12 cellular contexts compared by ENCODE assay signal in genomic region chr4:80322716-80323115, GRCh38. TPM values are rescaled to one million over a fixed set of nuclear protein-coding genes. Genes with fewer than 3 reads are reported as not detected.
A peak's percentile ranks its signal among the peaks of the same experiment; 100 is the strongest.
DNase-seq lines count a peak whose midpoint lies in the region; ATAC-seq and TF ChIP-seq lines count a peak whose summit lies in the region.
"Had no signal": no experiment of that assay in that cellular context is flagged by ENCODE, and none has a peak within 500 bp of the region (broad histone marks: within the 10 kb centered on the region; RNA-seq: fewer than 3 reads in every experiment).

No MANE protein-coding gene starts in this region.

- H3K4me1 Mint-ChIP-seq in WTC11 = no peaks in the 10 kb centered on the region
- H3K4me1 Mint-ChIP-seq: brain had no signal

- POLR2A ChIA-PET in WTC11 (lab: Charles Lee) = no interaction called here

- no peak overlapping the region for H3K4me3 Mint-ChIP-seq in WTC11
- H3K4me3 Mint-ChIP-seq: brain had no signal

- H3K9me3 Mint-ChIP-seq in WTC11 = no peaks in the 10 kb centered on the region
- H3K9me3 Mint-ChIP-seq: brain had no signal

- ATAC-seq in WTC11 = peak; percentile 44; the same call in 1 of the 2 replicates
- no peak for ATAC-seq in HG03432 (IDR thresholded peaks at IDR 0.05; ENCODE audit: unreplicated experiment)
- ATAC-seq in GM18868 (IDR thresholded peaks at IDR 0.05; ENCODE audit: unreplicated experiment) = no peak
- ATAC-seq in HG03175 (IDR thresholded peaks at IDR 0.05; ENCODE audit: unreplicated experiment) = no peak

- H3K27ac Mint-ChIP-seq in WTC11 = no peak overlapping the region
- H3K27ac Mint-ChIP-seq: brain had no signal

- TF ChIP-seq CTCF in LNCaP clone FGC (IDR thresholded peaks at IDR 0.05; ENCODE audit: control insufficient read depth, extremely low read depth, insufficient read depth) = peak; percentile 27; the same call in 1 of the 2 replicates
- TF ChIP-seq CTCF in WTC11 (IDR thresholded peaks at IDR 0.05) = no peak

- CTCF ChIA-PET in WTC11 (lab: Charles Lee) = interaction anchor here (0.7 to 1.2 kb wide), 7 partner anchors 9 to 730 kb away, joined by 3 to 9 read pairs (median 4); partner anchors contain the start of gene CFAP299

- H3K27me3 Mint-ChIP-seq in WTC11 (ENCODE audit: low read depth) = no peaks in the 10 kb centered on the region

- no peaks in the 10 kb centered on the region for H3K36me3 Mint-ChIP-seq in WTC11
- H3K36me3 Mint-ChIP-seq: brain had no signal

- H3K4me3 ChIP-seq in LNCaP clone FGC (ENCODE audit: low read depth, low read length) = no peak overlapping the region
- H3K4me3 ChIP-seq: skin epidermis had no signal

- peak; percentile 62 for DNase-seq in EL
- DNase-seq in LNCaP clone FGC (ENCODE audit: low read depth) = no peak
- no peak for DNase-seq in WTC11 (ENCODE audit: low spot score)
- DNase-seq in iris pigment epithelial cell (ENCODE audit: low read depth) = peak; percentile 70
- DNase-seq in stimulated activated naive CD4-positive, alpha-beta T cell treated with Interleukin-2 at 50 U/mL for 16 hours (lab: John Stamatoyannopoulos, UW) = no peak
- DNase-seq: NCI-H1930 had no signal

TF ChIP-seq in WTC11, 78 proteins besides CTCF, POLR2A, EP300 and RAD21:
- TF ChIP-seq RELA (CRISPR knock-in tag; IDR thresholded peaks at IDR 0.05; ENCODE audit: borderline replicate concordance) = no peak
- TF ChIP-seq SMAD4 (CRISPR knock-in tag; IDR thresholded peaks at IDR 0.05) = no peak
- TF ChIP-seq NR3C1 (CRISPR knock-in tag; conservative IDR thresholded peaks at IDR 0.05; ENCODE audit: low read depth) = no peak
- TF ChIP-seq MLX (CRISPR knock-in tag; IDR thresholded peaks at IDR 0.05) = no peak
- no peak for TF ChIP-seq NFYB (CRISPR knock-in tag; conservative IDR thresholded peaks at IDR 0.05; ENCODE audit: low read depth)
- no peak for TF ChIP-seq ELF4 (CRISPR knock-in tag; IDR thresholded peaks at IDR 0.05; ENCODE audit: low read depth)
- TF ChIP-seq, protein P1, sequence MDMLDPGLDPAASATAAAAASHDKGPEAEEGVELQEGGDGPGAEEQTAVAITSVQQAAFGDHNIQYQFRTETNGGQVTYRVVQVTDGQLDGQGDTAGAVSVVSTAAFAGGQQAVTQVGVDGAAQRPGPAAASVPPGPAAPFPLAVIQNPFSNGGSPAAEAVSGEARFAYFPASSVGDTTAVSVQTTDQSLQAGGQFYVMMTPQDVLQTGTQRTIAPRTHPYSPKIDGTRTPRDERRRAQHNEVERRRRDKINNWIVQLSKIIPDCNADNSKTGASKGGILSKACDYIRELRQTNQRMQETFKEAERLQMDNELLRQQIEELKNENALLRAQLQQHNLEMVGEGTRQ (CRISPR knock-in tag; IDR thresholded peaks at IDR 0.05) = no peak
- TF ChIP-seq ZNF416 (CRISPR knock-in tag; IDR thresholded peaks at IDR 0.05) = no peak
- TF ChIP-seq KAT7 (CRISPR knock-in tag; IDR thresholded peaks at IDR 0.05; ENCODE audit: borderline replicate concordance) = no peak
- TF ChIP-seq SOX15 (CRISPR knock-in tag; IDR thresholded peaks at IDR 0.05) = no peak
- TF ChIP-seq, protein P2, sequence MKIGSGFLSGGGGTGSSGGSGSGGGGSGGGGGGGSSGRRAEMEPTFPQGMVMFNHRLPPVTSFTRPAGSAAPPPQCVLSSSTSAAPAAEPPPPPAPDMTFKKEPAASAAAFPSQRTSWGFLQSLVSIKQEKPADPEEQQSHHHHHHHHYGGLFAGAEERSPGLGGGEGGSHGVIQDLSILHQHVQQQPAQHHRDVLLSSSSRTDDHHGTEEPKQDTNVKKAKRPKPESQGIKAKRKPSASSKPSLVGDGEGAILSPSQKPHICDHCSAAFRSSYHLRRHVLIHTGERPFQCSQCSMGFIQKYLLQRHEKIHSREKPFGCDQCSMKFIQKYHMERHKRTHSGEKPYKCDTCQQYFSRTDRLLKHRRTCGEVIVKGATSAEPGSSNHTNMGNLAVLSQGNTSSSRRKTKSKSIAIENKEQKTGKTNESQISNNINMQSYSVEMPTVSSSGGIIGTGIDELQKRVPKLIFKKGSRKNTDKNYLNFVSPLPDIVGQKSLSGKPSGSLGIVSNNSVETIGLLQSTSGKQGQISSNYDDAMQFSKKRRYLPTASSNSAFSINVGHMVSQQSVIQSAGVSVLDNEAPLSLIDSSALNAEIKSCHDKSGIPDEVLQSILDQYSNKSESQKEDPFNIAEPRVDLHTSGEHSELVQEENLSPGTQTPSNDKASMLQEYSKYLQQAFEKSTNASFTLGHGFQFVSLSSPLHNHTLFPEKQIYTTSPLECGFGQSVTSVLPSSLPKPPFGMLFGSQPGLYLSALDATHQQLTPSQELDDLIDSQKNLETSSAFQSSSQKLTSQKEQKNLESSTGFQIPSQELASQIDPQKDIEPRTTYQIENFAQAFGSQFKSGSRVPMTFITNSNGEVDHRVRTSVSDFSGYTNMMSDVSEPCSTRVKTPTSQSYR (CRISPR knock-in tag; IDR thresholded peaks at IDR 0.05) = no peak
- TF ChIP-seq, protein P3, sequence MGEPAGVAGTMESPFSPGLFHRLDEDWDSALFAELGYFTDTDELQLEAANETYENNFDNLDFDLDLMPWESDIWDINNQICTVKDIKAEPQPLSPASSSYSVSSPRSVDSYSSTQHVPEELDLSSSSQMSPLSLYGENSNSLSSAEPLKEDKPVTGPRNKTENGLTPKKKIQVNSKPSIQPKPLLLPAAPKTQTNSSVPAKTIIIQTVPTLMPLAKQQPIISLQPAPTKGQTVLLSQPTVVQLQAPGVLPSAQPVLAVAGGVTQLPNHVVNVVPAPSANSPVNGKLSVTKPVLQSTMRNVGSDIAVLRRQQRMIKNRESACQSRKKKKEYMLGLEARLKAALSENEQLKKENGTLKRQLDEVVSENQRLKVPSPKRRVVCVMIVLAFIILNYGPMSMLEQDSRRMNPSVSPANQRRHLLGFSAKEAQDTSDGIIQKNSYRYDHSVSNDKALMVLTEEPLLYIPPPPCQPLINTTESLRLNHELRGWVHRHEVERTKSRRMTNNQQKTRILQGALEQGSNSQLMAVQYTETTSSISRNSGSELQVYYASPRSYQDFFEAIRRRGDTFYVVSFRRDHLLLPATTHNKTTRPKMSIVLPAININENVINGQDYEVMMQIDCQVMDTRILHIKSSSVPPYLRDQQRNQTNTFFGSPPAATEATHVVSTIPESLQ (CRISPR knock-in tag; IDR thresholded peaks at IDR 0.05) = no peak
- no peak for TF ChIP-seq ESRRA (CRISPR knock-in tag; IDR thresholded peaks at IDR 0.05; ENCODE audit: borderline replicate concordance)
- TF ChIP-seq ZNF138 (CRISPR knock-in tag; conservative IDR thresholded peaks at IDR 0.05) = no peak
- TF ChIP-seq ATF1 (CRISPR knock-in tag; IDR thresholded peaks at IDR 0.05) = no peak
- TF ChIP-seq, protein P4, sequence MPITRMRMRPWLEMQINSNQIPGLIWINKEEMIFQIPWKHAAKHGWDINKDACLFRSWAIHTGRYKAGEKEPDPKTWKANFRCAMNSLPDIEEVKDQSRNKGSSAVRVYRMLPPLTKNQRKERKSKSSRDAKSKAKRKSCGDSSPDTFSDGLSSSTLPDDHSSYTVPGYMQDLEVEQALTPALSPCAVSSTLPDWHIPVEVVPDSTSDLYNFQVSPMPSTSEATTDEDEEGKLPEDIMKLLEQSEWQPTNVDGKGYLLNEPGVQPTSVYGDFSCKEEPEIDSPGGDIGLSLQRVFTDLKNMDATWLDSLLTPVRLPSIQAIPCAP (CRISPR knock-in tag; IDR thresholded peaks at IDR 0.05) = no peak

RNA-seq across cellular contexts. Expression of gene CFAP299, which starts 12.8 kb away (rescaled TPM):
- not detected in 3 replicates for total RNA-seq in WTC11 (2021)
- total RNA-seq: subcutaneous adipose tissue had no signal

RNA-seq across cellular contexts. Expression of gene FGF5, which starts 56.3 kb away (rescaled TPM):
- not detected in 3 replicates for total RNA-seq in WTC11 (2021)
- total RNA-seq: subcutaneous adipose tissue had no signal

Comparison
In these comparisons a context has a peak if more than half of its experiments do, and no peak if none do; other contexts are left out.
1. DNase-seq: peak in EL (single experiment) and iris pigment epithelial cell (single experiment); none in LNCaP clone FGC (single experiment), WTC11 (single experiment) and stimulated activated naive CD4-positive, alpha-beta T cell treated with Interleukin-2 at 50 U/mL for 16 hours (single experiment).